ENCODE assay signal across 1 cellular context in genomic region chr4:122732329-122733026, GRCh38.
TF ChIP-seq lines count a peak whose summit lies in the region.

BBS12 (plus strand) TSS chr4:122732704; CDS start chr4:122741893, 9,189 bp downstream.

TF ChIP-seq in K562, 482 proteins besides CTCF, POLR2A, EP300 and RAD21 (continued from another document and continues in another):
- TF ChIP-seq AFF4 (CRISPR knock-in tag; IDR thresholded peaks at IDR 0.05) (peak; percentile 73; the same call in 1 of the 2 replicates), MLX (CRISPR knock-in tag; conservative IDR thresholded peaks at IDR 0.05) (no peak), CCNT2 (IDR thresholded peaks at IDR 0.05; ENCODE audit: borderline replicate concordance, extremely low read depth, insufficient read length, low read depth, low read length) (peak; percentile 52), NR2F6 (CRISPR knock-in tag; IDR thresholded peaks at IDR 0.05) (no peak), KLF13 (tag; IDR thresholded peaks at IDR 0.05; ENCODE audit: borderline replicate concordance, low read depth) (0 out of 2 replicates have a peak, but pooled peaks have one; percentile 61), ZBTB12 (CRISPR knock-in tag; IDR thresholded peaks at IDR 0.05) (0 out of 2 replicates have a peak, but pooled peaks have one; percentile 23), ZNF263 (CRISPR knock-in tag; IDR thresholded peaks at IDR 0.05; ENCODE audit: borderline replicate concordance) (no peak), KAT7 (CRISPR knock-in tag; IDR thresholded peaks at IDR 0.05; ENCODE audit: borderline replicate concordance) (peak; percentile 46; the same call in 1 of the 2 replicates), SP2 (IDR thresholded peaks at IDR 0.05; ENCODE audit: extremely low read depth, low read depth, low read length, poor library complexity, severe bottlenecking) (peak; percentile 81), GATAD2B (IDR thresholded peaks at IDR 0.05; ENCODE audit: borderline replicate concordance) (no peak), ELF1 (tag; IDR thresholded peaks at IDR 0.05) (peak; percentile 71), ATF7 (IDR thresholded peaks at IDR 0.05) (peak; percentile 80), RBBP5 (IDR thresholded peaks at IDR 0.05; ENCODE audit: borderline replicate concordance, insufficient read depth, low read length, poor library complexity, severe bottlenecking) (peak; percentile 74), CEBPZ (IDR thresholded peaks at IDR 0.05; ENCODE audit: borderline replicate concordance, low read depth, low read length) (0 out of 2 replicates have a peak, but pooled peaks have one; percentile 62), JUND (IDR thresholded peaks at IDR 0.05; ENCODE audit: borderline replicate concordance, low read depth, low read length) (peak; percentile 68), JUND (tag; IDR thresholded peaks at IDR 0.05; ENCODE audit: borderline replicate concordance, low read depth, low read length) (peak; percentile 12; the same call in 1 of the 3 replicates), PATZ1 (CRISPR knock-in tag; IDR thresholded peaks at IDR 0.05; ENCODE audit: borderline replicate concordance) (no peak), STAG1 (CRISPR knock-in tag; IDR thresholded peaks at IDR 0.05; ENCODE audit: borderline replicate concordance) (no peak), MTA3 (IDR thresholded peaks at IDR 0.05; ENCODE audit: borderline replicate concordance) (0 out of 2 replicates have a peak, but pooled peaks have one; percentile 22), SAP30 (IDR thresholded peaks at IDR 0.05; ENCODE audit: borderline replicate concordance, insufficient read depth, low read depth, low read length, poor library complexity, severe bottlenecking) (peak; percentile 97), THAP12 (CRISPR knock-in tag; IDR thresholded peaks at IDR 0.05) (peak; percentile 30; the same call in 1 of the 2 replicates), ZNF134 (CRISPR knock-in tag; conservative IDR thresholded peaks at IDR 0.05) (no peak), ZC3H11A (IDR thresholded peaks at IDR 0.05; ENCODE audit: low read depth, low read length) (no peak), CSDE1 (IDR thresholded peaks at IDR 0.05) (peak in 1 of 2 experiments; percentile 81; a peak in 1 of 4 replicates), PKNOX1 (IDR thresholded peaks at IDR 0.05) (peak; percentile 99), RCOR1 (IDR thresholded peaks at IDR 0.05; ENCODE audit: borderline replicate concordance in 1 of 2, low read depth in 2 of 2, low read length in 2 of 2) (peak in 1 of 2 experiments; percentile 25; a peak in 1 of 4 replicates), ETS2 (tag; IDR thresholded peaks at IDR 0.05; ENCODE audit: borderline replicate concordance, poor library complexity, severe bottlenecking) (no peak), FOSL1 (tag; conservative IDR thresholded peaks at IDR 0.05) (no peak), POLR2H (tag; IDR thresholded peaks at IDR 0.05; ENCODE audit: low read depth) (no peak; the same call in 1 of the 2 replicates), IRF9 (tag; IDR thresholded peaks at IDR 0.05) (no peak), GABPB1 (CRISPR knock-in tag; IDR thresholded peaks at IDR 0.05) (peak; percentile 78), BMI1 (IDR thresholded peaks at IDR 0.05; ENCODE audit: low read length) (peak; percentile 70; the same call in 1 of the 2 replicates), NEUROD1 (IDR thresholded peaks at IDR 0.05; ENCODE audit: borderline replicate concordance, low read depth, low read length, partially characterized antibody) (peak; percentile 90), NFYB (IDR thresholded peaks at IDR 0.05; ENCODE audit: extremely low read depth, insufficient read length) (peak; percentile 91), KLF16 (IDR thresholded peaks at IDR 0.05) (peak; percentile 50; the same call in 1 of the 2 replicates), HCFC1 (IDR thresholded peaks at IDR 0.05; ENCODE audit: low read depth, low read length) (peak; percentile 41; the same call in 1 of the 2 replicates), PHF8 (IDR thresholded peaks at IDR 0.05; ENCODE audit: borderline replicate concordance, low read length) (peak; percentile 40; the same call in 1 of the 2 replicates), TBP (optimal IDR thresholded peaks at IDR 0.05; ENCODE audit: low read depth, low read length) (peak; percentile 50), POU5F1 (IDR thresholded peaks at IDR 0.05; ENCODE audit: borderline replicate concordance, low read depth, low read length, partially characterized antibody) (no peak), NR2C2 (CRISPR knock-in tag; IDR thresholded peaks at IDR 0.05) (no peak), NR2C2 (tag; IDR thresholded peaks at IDR 0.05) (peak; percentile 61), NRF1 (conservative IDR thresholded peaks at IDR 0.05 in 1 of 2, IDR thresholded peaks at IDR 0.05 in 1 of 2) (peak; percentile 88 to 90), HMGN3 (IDR thresholded peaks at IDR 0.05; ENCODE audit: borderline replicate concordance, extremely low read depth, insufficient read length, low read depth, low read length) (peak; percentile 58), TAF1 (IDR thresholded peaks at IDR 0.05; ENCODE audit: control insufficient read depth, extremely low read depth, insufficient read depth, low read length, severe bottlenecking) (peak; percentile 38), L3MBTL2 (IDR thresholded peaks at IDR 0.05) (peak; percentile 75), FOS (IDR thresholded peaks at IDR 0.05; ENCODE audit: extremely low read depth, insufficient read length) (peak; percentile 93), IFI16 (CRISPR knock-in tag; IDR thresholded peaks at IDR 0.05) (no peak), BHLHE40 (IDR thresholded peaks at IDR 0.05; ENCODE audit: low read length) (no peak), MYNN (IDR thresholded peaks at IDR 0.05) (peak; percentile 87), MYNN (CRISPR knock-in tag; IDR thresholded peaks at IDR 0.05) (no peak)
